In genomic region chr6:156957931-156958547, GRCh38 we compare ENCODE assay signal across 12 cellular contexts.
A peak's percentile ranks its signal among the peaks of the same experiment; 100 is the strongest.
DNase-seq lines count a peak whose midpoint lies in the region; ATAC-seq lines count a peak whose summit lies in the region.
"Had no signal": no experiment of that assay in that cellular context is flagged by ENCODE, and none has a peak within 500 bp of the region (broad histone marks: within the 10 kb centered on the region; RNA-seq: fewer than 3 reads in every experiment).

No MANE protein-coding gene starts in this region.

- H3K27me3 Mint-ChIP-seq in IgD-negative memory B cell (no peaks in the 10 kb centered on the region), naive B cell (no peaks in the 10 kb centered on the region)

- H3K4me3 Mint-ChIP-seq in IgD-negative memory B cell (no peak overlapping the region), naive B cell (peak overlapping the region in 1 of 8 donors; percentile 30)
- H3K4me3 Mint-ChIP-seq: CD8-positive, alpha-beta T cell had no signal

- H3K4me1 Mint-ChIP-seq in IgD-negative memory B cell (peaks cover 31 to 51% (median 49%) of the 10 kb centered on the region in 3 donors), naive B cell (peaks cover 63 to 81% (median 80%) of the 10 kb centered on the region in 3 donors)

- H3K36me3 Mint-ChIP-seq in IgD-negative memory B cell, result peaks cover 1% of the 10 kb centered on the region
- H3K36me3 Mint-ChIP-seq in naive B cell, result no peaks in the 10 kb centered on the region

- no peak for DNase-seq in naive B cell
- no peak for DNase-seq in NCI-H187 (lab: John Stamatoyannopoulos, UW)
- no peak for DNase-seq in stimulated activated CD4-positive, alpha-beta T cell treated with anti-CD3 and anti-CD28 coated beads, Interleukin-2, amount 100 ng/mL, for 24 hours
- no peak for DNase-seq in midbrain (lab: John Stamatoyannopoulos, UW)
- no peak for DNase-seq in activated CD4-positive, alpha-beta T cell treated with anti-CD3 and anti-CD28 coated beads for 4 hours
- DNase-seq: CD8-positive, alpha-beta T cell; GOT3; NCI-H1694 treated with DMSO at 0.1 percent for 48 hours; stimulated activated CD4-positive, alpha-beta T cell treated with anti-CD3 and anti-CD28 coated beads, Interleukin-2, amount 100 ng/mL, for 48 hours had no signal

- peak; percentile 70 for ATAC-seq in GM18517 (IDR thresholded peaks at IDR 0.05; ENCODE audit: unreplicated experiment)
- ATAC-seq in GM21717 (IDR thresholded peaks at IDR 0.05; ENCODE audit: unreplicated experiment), result peak; percentile 81
- ATAC-seq in naive B cell (ENCODE audit: low read depth in 2 of 2), result no peak
- ATAC-seq: CD8-positive, alpha-beta T cell had no signal

- no peaks in the 10 kb centered on the region for H3K9me3 Mint-ChIP-seq in IgD-negative memory B cell
- H3K9me3 Mint-ChIP-seq in naive B cell, result no peaks in the 10 kb centered on the region
- H3K9me3 Mint-ChIP-seq: CD8-positive, alpha-beta T cell had no signal

- H3K27ac Mint-ChIP-seq in IgD-negative memory B cell (peak overlapping the region in 2 of 3 donors; percentile 42 to 60), naive B cell (peak overlapping the region in 4 of 6 donors; percentile 16 to 74 (median 68))
- H3K27ac Mint-ChIP-seq: CD8-positive, alpha-beta T cell had no signal

Comparison
In these comparisons a context has a peak if more than half of its experiments do, and no peak if none do; other contexts are left out.
1. ATAC-seq: peak in GM18517 (single experiment) and GM21717 (single experiment); none in naive B cell (0 of 2).